In the genomic region with DNA sequence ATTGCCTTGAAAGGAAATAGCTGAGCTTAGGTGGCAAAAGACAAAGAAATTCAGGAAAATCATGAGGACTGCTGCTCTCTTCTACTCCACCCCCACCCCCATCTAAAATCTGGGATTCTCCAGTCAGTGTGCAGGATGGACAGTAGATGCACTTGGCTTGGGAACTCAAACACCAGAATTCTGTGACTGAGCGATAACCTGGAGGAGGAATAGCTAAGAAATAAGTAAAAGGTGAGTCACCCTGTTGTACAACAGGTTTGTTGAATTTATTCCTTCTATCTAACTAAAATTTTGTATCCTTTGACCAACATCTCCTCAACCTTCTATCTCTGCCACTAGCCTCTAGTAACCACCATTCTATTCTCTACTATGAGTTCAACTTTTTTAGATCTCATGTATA, we compare ENCODE assay signal across 23 cellular contexts.
DNase-seq lines count a peak whose midpoint lies in the region; ATAC-seq and TF ChIP-seq lines count a peak whose summit lies in the region.
"Had no signal": no experiment of that assay in that cellular context is flagged by ENCODE, and none has a peak within 500 bp of the region (broad histone marks: within the 10 kb centered on the region; RNA-seq: fewer than 3 reads in every experiment).

No MANE protein-coding gene starts in this region.

- no peaks in the 10 kb centered on the region for H3K9me2 ChIP-seq in HCT116 (ENCODE audit: insufficient read depth)
- H3K9me2 ChIP-seq in PC-9 (ENCODE audit: insufficient read depth) = no peaks in the 10 kb centered on the region

- ATAC-seq in HCT116 (no peak), omental fat pad (ENCODE audit: low FRiP score) (peak; percentile 37), HG02623 (IDR thresholded peaks at IDR 0.05; ENCODE audit: unreplicated experiment) (no peak), GM18873 (IDR thresholded peaks at IDR 0.05; ENCODE audit: low FRiP score, unreplicated experiment) (no peak)
- ATAC-seq: GM12878 had no signal

- H2AFZ ChIP-seq in HCT116 (ENCODE audit: low read depth, low read length, poor library complexity, severe bottlenecking) (peak overlapping the region; percentile 42), PC-9 (no peak overlapping the region)

- H3K4me3 ChIP-seq in HCT116 (replicated peaks in 1 of 2; ENCODE audit: low read depth in 1 of 2, low read length in 2 of 2) (no peak overlapping the region), PC-9 (no peak overlapping the region), epithelial cell of esophagus (ENCODE audit: low read length) (no peak overlapping the region)
- H3K4me3 ChIP-seq: GM12878, SK-N-MC had no signal

- CTCF ChIA-PET in HCT116 (lab: Charles Lee) = no interaction called here
- CTCF ChIA-PET in PC-9 (lab: Charles Lee) = no interaction called here

- H3K79me2 ChIP-seq in HCT116 (ENCODE audit: insufficient read depth, low read length) (no peaks in the 10 kb centered on the region), PC-9 (ENCODE audit: low read depth) (no peaks in the 10 kb centered on the region)

- peaks cover 0 to 10% of the 10 kb centered on the region in 2 experiments; a peak in 2 of 4 replicates for H3K4me1 ChIP-seq in HCT116 (ENCODE audit: control insufficient read depth in 1 of 2, insufficient read depth in 2 of 2, low read length in 2 of 2)
- peaks cover 9% of the 10 kb centered on the region; the same call in 1 of the 2 replicates for H3K4me1 ChIP-seq in PC-9 (replicated peaks; ENCODE audit: insufficient read depth)

- H3K4me2 ChIP-seq in HCT116 (ENCODE audit: low read length) (peak overlapping the region; percentile 31), PC-9 (peak overlapping the region; percentile 13; the same call in 1 of the 2 replicates)

- H3K9ac ChIP-seq in HCT116 (ENCODE audit: low read length) = no peak overlapping the region

- DNase-seq in HCT116 (ENCODE audit: low read depth, low spot score) (no peak), PC-9 (peak; percentile 20 to 39), epithelial cell of esophagus (ENCODE audit: low read depth) (peak; percentile 74), omental fat pad (ENCODE audit: low spot score) (no peak), erythroblast (lab: John Stamatoyannopoulos, UW) (no peak), D341Med (ENCODE audit: low spot score) (no peak)
- DNase-seq: CD4-positive, CD25-positive, alpha-beta regulatory T cell; DMS 273 treated with DMSO at 0.1 percent for 48 hours; DMS79 treated with DMSO at 0.1 percent for 48 hours; H9; MV-4-11; NCI-H1105 treated with DMSO at 0.1 percent for 48 hours; NCI-H1694; NCI-H2081; NCI-H2171; NCI-H446; NCI-H526; OCI-M1; SHP77 treated with DMSO at 0.1 percent for 48 hours had no signal

- BruUV-seq in HCT116 (replicated peaks; lab: Mats Ljungman, UMichigan) = no TSS peak
- BruUV-seq in PC-9 (replicated peaks; lab: Mats Ljungman, UMichigan) = no TSS peak

- no peaks in the 10 kb centered on the region for H3K27me3 ChIP-seq in HCT116 (ENCODE audit: insufficient read depth, low read length)
- no peaks in the 10 kb centered on the region for H3K27me3 ChIP-seq in PC-9 (ENCODE audit: insufficient read depth, low read depth)

- H3K36me3 ChIP-seq in HCT116 (ENCODE audit: control insufficient read depth in 1 of 2, insufficient read depth in 2 of 2, low read length in 2 of 2) (no peaks in the 10 kb centered on the region), PC-9 (ENCODE audit: low read depth) (no peaks in the 10 kb centered on the region)

- TF ChIP-seq CTCF in HCT116 (IDR thresholded peaks at IDR 0.05 in 2 of 3, conservative IDR thresholded peaks at IDR 0.05 in 1 of 3; ENCODE audit: borderline replicate concordance in 1 of 3, insufficient read depth in 1 of 3, low read depth in 2 of 3, low read length in 2 of 3) (no peak), PC-9 (conservative IDR thresholded peaks at IDR 0.05) (no peak), epithelial cell of esophagus (IDR thresholded peaks at IDR 0.05; ENCODE audit: insufficient read depth, low read depth, low read length, missing control alignments) (no peak), omental fat pad (IDR thresholded peaks at IDR 0.05) (no peak)

- no peaks in the 10 kb centered on the region for H4K20me1 ChIP-seq in HCT116 (ENCODE audit: insufficient read depth)
- H4K20me1 ChIP-seq in PC-9 (ENCODE audit: insufficient read depth) = no peaks in the 10 kb centered on the region

- no peak for TF ChIP-seq RAD21 in HCT116 (IDR thresholded peaks at IDR 0.05; ENCODE audit: low read depth)

- H3K27ac ChIP-seq in HCT116 (ENCODE audit: low read depth, low read length) (no peak overlapping the region), PC-9 (no peak overlapping the region)
- H3K27ac ChIP-seq: SK-N-MC had no signal

- RAD21 ChIA-PET in HCT116 (lab: Charles Lee; ENCODE audit: low non-redundant PET in 1 of 2, low total read pairs in 2 of 2, uncharacterized antibody in 2 of 2, unreplicated experiment in 2 of 2) = no interaction called here

- TF ChIP-seq POLR2A in HCT116 (IDR thresholded peaks at IDR 0.05; ENCODE audit: borderline replicate concordance, extremely low read depth, insufficient read depth, insufficient read length) (no peak), erythroblast (IDR thresholded peaks at IDR 0.05; ENCODE audit: low read length) (no peak)

- intact Hi-C loops in HCT116 (cut with micrococcal nuclease) = no loop called here
- intact Hi-C loops in PC-9 (cut with micrococcal nuclease; ENCODE audit: unreplicated experiment) = no loop called here

- no peaks in the 10 kb centered on the region for H3F3A ChIP-seq in PC-9 (ENCODE audit: insufficient read depth, low read depth)

- POLR2A ChIA-PET in HCT116 (lab: Charles Lee) = no interaction called here
- POLR2A ChIA-PET in PC-9 (lab: Charles Lee; ENCODE audit: unreplicated experiment) = no interaction called here

- H3K9me3 ChIP-seq in HCT116 (ENCODE audit: control insufficient read depth in 1 of 2, insufficient read depth in 1 of 2, low read depth in 1 of 2, low read length in 2 of 2) (no peaks in the 10 kb centered on the region), PC-9 (ENCODE audit: insufficient read depth, low read depth) (no peaks in the 10 kb centered on the region)

TF ChIP-seq in HCT116, 20 proteins besides CTCF, POLR2A, EP300 and RAD21:
- TF ChIP-seq ATF3 (IDR thresholded peaks at IDR 0.05) = no peak
- peak; percentile 28; the same call in 1 of the 2 replicates for TF ChIP-seq FOSL1 (IDR thresholded peaks at IDR 0.05; ENCODE audit: low read depth)
- TF ChIP-seq JUND (IDR thresholded peaks at IDR 0.05) = 0 out of 2 replicates have a peak, but pooled peaks have one; percentile 23

Comparison
In these comparisons a context has a peak if more than half of its experiments do, and no peak if none do; other contexts are left out.
1. DNase-seq: peak in PC-9 (2 of 2) and epithelial cell of esophagus (single experiment); none in HCT116 (single experiment), omental fat pad (single experiment), erythroblast (0 of 2) and D341Med (single experiment).